In genomic region chr2:85110991-85111560, GRCh38 we compare ENCODE assay signal across 22 cellular contexts. TPM values are rescaled to one million over a fixed set of nuclear protein-coding genes. Genes with fewer than 3 reads are reported as not detected.
"Had no signal": no experiment of that assay in that cellular context is flagged by ENCODE, and none has a peak within 500 bp of the region (broad histone marks: within the 10 kb centered on the region; RNA-seq: fewer than 3 reads in every experiment).

No MANE protein-coding gene starts in this region.

- H3K9me3 ChIP-seq: adrenal gland, body of pancreas, gastroesophageal sphincter, heart left ventricle, prostate gland, right atrium auricular region, stomach had no signal

- H3K9ac ChIP-seq: neural progenitor cell had no signal

- H3K4me1 Mint-ChIP-seq: endodermal cell; naive thymus-derived CD4-positive, alpha-beta T cell; neural progenitor cell; stimulated activated effector memory CD8-positive, alpha-beta T cell treated with anti-CD3 and anti-CD28 coated beads, Interleukin-12 subunit alpha, Interleukin-12 subunit beta, amount 100 ng/mL, for 72 hours had no signal

- H3K4me1 ChIP-seq: adrenal gland, body of pancreas, gastroesophageal sphincter, heart left ventricle, neural progenitor cell, prostate gland, right atrium auricular region, stomach had no signal

- H3K4me2 ChIP-seq: neural progenitor cell had no signal

- H3K27ac Mint-ChIP-seq: activated naive CD4-positive, alpha-beta T cell treated with anti-CD3 and anti-CD28 coated beads, Interleukin-2, amount 50 U/mL, for 72 hours; endodermal cell; naive thymus-derived CD4-positive, alpha-beta T cell; neural progenitor cell; stimulated activated effector memory CD8-positive, alpha-beta T cell treated with anti-CD3 and anti-CD28 coated beads, Interleukin-12 subunit alpha, Interleukin-12 subunit beta, amount 100 ng/mL, for 72 hours; type B pancreatic cell had no signal

- DNase-seq: activated CD4-positive, CD25-positive, alpha-beta regulatory T cell treated with anti-CD3 and anti-CD28 coated beads, Interleukin-2, amount 50 U/mL, for 72 hours; activated gamma-delta T cell treated with Interleukin-2 at 50 U/mL for 16 hours; adrenal gland; body of pancreas; caudate nucleus; endodermal cell; heart left ventricle; left ventricle myocardium superior; naive thymus-derived CD4-positive, alpha-beta T cell; stimulated activated CD4-positive, alpha-beta T cell treated with anti-CD3 and anti-CD28 coated beads, Interleukin-4, amount 100 ng/mL, for 24 hours; stomach; T1000 had no signal

- H3K27ac ChIP-seq: adrenal gland, body of pancreas, gastroesophageal sphincter, heart left ventricle, neural progenitor cell, prostate gland, right atrium auricular region, skin epidermis, stomach had no signal

- H3K4me3 Mint-ChIP-seq: endodermal cell; naive thymus-derived CD4-positive, alpha-beta T cell; neural progenitor cell; stimulated activated effector memory CD8-positive, alpha-beta T cell treated with anti-CD3 and anti-CD28 coated beads, Interleukin-12 subunit alpha, Interleukin-12 subunit beta, amount 100 ng/mL, for 72 hours; type B pancreatic cell had no signal

- H3K36me3 Mint-ChIP-seq: activated naive CD4-positive, alpha-beta T cell treated with anti-CD3 and anti-CD28 coated beads, Interleukin-2, amount 50 U/mL, for 72 hours; neural progenitor cell; stimulated activated effector memory CD8-positive, alpha-beta T cell treated with anti-CD3 and anti-CD28 coated beads, Interleukin-12 subunit alpha, Interleukin-12 subunit beta, amount 100 ng/mL, for 72 hours; type B pancreatic cell had no signal

- H3K36me3 ChIP-seq: adrenal gland, gastroesophageal sphincter, heart left ventricle, neural progenitor cell, prostate gland, right atrium auricular region, stomach had no signal

- H3K4me3 ChIP-seq: adrenal gland, body of pancreas, gastroesophageal sphincter, heart left ventricle, neural progenitor cell, prostate gland, right atrium auricular region, skin epidermis, stomach had no signal

- H3K27me3 ChIP-seq: adrenal gland, body of pancreas, gastroesophageal sphincter, heart left ventricle, right atrium auricular region had no signal

- H3K9me3 Mint-ChIP-seq: activated naive CD4-positive, alpha-beta T cell treated with anti-CD3 and anti-CD28 coated beads, Interleukin-2, amount 50 U/mL, for 72 hours; stimulated activated effector memory CD8-positive, alpha-beta T cell treated with anti-CD3 and anti-CD28 coated beads, Interleukin-12 subunit alpha, Interleukin-12 subunit beta, amount 100 ng/mL, for 72 hours had no signal

- H2AFZ ChIP-seq: neural progenitor cell had no signal

- H3K27me3 Mint-ChIP-seq: type B pancreatic cell had no signal

- ATAC-seq: body of pancreas; gastroesophageal sphincter; heart left ventricle; left ventricle myocardium superior; naive thymus-derived CD4-positive, alpha-beta T cell; stimulated activated effector memory CD8-positive, alpha-beta T cell treated with anti-CD3 and anti-CD28 coated beads, Interleukin-12 subunit alpha, Interleukin-12 subunit beta, amount 100 ng/mL, for 72 hours had no signal

RNA-seq across cellular contexts. Expression of gene TCF7L1, which starts 22.1 kb away (rescaled TPM):
- total RNA-seq: activated CD8-positive, alpha-beta memory T cell treated with anti-CD3 and anti-CD28 coated beads for 36 hours; T-helper 1 cell treated with Interleukin-12 subunit alpha and Interleukin-12 subunit beta and Interleukin-4 antibody, amounts not matched to agents 30 ng/mL and 1 ng/mL, for 36 hours had no signal
